ENCODE assay signal across 1 cellular context in genomic region chr10:84523509-84523908, GRCh38.
TF ChIP-seq lines count a peak whose summit lies in the region.

No MANE protein-coding gene starts in this region.

TF ChIP-seq in HepG2, 621 proteins besides CTCF, POLR2A, EP300 and RAD21 (continued from another document and continues in another):
- TF ChIP-seq ZNF503 (CRISPR knock-in tag; IDR thresholded peaks at IDR 0.05) (no peak), ZNF784 (CRISPR knock-in tag; IDR thresholded peaks at IDR 0.05; ENCODE audit: borderline replicate concordance) (no peak), TRAFD1 (CRISPR knock-in tag; IDR thresholded peaks at IDR 0.05; ENCODE audit: borderline replicate concordance) (no peak), ZNF460 (CRISPR knock-in tag; IDR thresholded peaks at IDR 0.05; ENCODE audit: borderline replicate concordance) (no peak), ZBTB20 (CRISPR knock-in tag; IDR thresholded peaks at IDR 0.05; ENCODE audit: borderline replicate concordance, low read depth) (0 out of 2 replicates have a peak, but pooled peaks have one; percentile 45), ZBTB10 (CRISPR knock-in tag; IDR thresholded peaks at IDR 0.05; ENCODE audit: borderline replicate concordance) (no peak), TFDP2 (CRISPR knock-in tag; IDR thresholded peaks at IDR 0.05) (no peak), SNAPC5 (CRISPR knock-in tag; IDR thresholded peaks at IDR 0.05; ENCODE audit: borderline replicate concordance) (no peak), SOX5 (CRISPR knock-in tag; IDR thresholded peaks at IDR 0.05; ENCODE audit: borderline replicate concordance) (peak; percentile 46; the same call in 1 of the 2 replicates), CREM (IDR thresholded peaks at IDR 0.05) (peak; percentile 45; the same call in 1 of the 2 replicates), CREM (CRISPR knock-in tag; IDR thresholded peaks at IDR 0.05) (no peak), PHF5A (CRISPR knock-in tag; IDR thresholded peaks at IDR 0.05; ENCODE audit: low read depth, unreplicated experiment) (no peak), GLMP (CRISPR knock-in tag; IDR thresholded peaks at IDR 0.05; ENCODE audit: borderline replicate concordance) (no peak), HHEX (CRISPR knock-in tag; IDR thresholded peaks at IDR 0.05) (no peak), PAWR (CRISPR knock-in tag; IDR thresholded peaks at IDR 0.05; ENCODE audit: borderline replicate concordance) (no peak), XBP1 (CRISPR knock-in tag; IDR thresholded peaks at IDR 0.05) (no peak), ZNF317 (CRISPR knock-in tag; IDR thresholded peaks at IDR 0.05) (no peak), SAFB2 (CRISPR knock-in tag; IDR thresholded peaks at IDR 0.05; ENCODE audit: borderline replicate concordance, low read depth) (no peak), NCOA1 (CRISPR knock-in tag; IDR thresholded peaks at IDR 0.05) (no peak), ZNF30 (CRISPR knock-in tag; IDR thresholded peaks at IDR 0.05) (no peak), MLLT10 (CRISPR knock-in tag; IDR thresholded peaks at IDR 0.05) (no peak), SPEN (CRISPR knock-in tag; IDR thresholded peaks at IDR 0.05; ENCODE audit: low read depth) (no peak), NFYB (CRISPR knock-in tag; IDR thresholded peaks at IDR 0.05) (no peak), PAX8 (CRISPR knock-in tag; IDR thresholded peaks at IDR 0.05; ENCODE audit: borderline replicate concordance) (no peak), POGZ (CRISPR knock-in tag; IDR thresholded peaks at IDR 0.05) (peak; percentile 67; the same call in 1 of the 2 replicates), CCAR2 (optimal IDR thresholded peaks at IDR 0.05; ENCODE audit: low read depth, low read length) (no peak), GLI4 (CRISPR knock-in tag; IDR thresholded peaks at IDR 0.05; ENCODE audit: borderline replicate concordance) (no peak), MED13 (CRISPR knock-in tag; IDR thresholded peaks at IDR 0.05) (no peak), GATA4 (IDR thresholded peaks at IDR 0.05; ENCODE audit: borderline replicate concordance, low read depth) (no peak), ISL2 (CRISPR knock-in tag; IDR thresholded peaks at IDR 0.05) (peak; percentile 38; the same call in 1 of the 2 replicates), NRL (CRISPR knock-in tag; IDR thresholded peaks at IDR 0.05; ENCODE audit: borderline replicate concordance) (no peak), SIN3B (IDR thresholded peaks at IDR 0.05; ENCODE audit: low read length) (no peak), FOXP1 (IDR thresholded peaks at IDR 0.05) (no peak), FOXP1 (CRISPR knock-in tag; IDR thresholded peaks at IDR 0.05) (peak; percentile 48), ZBTB39 (CRISPR knock-in tag; IDR thresholded peaks at IDR 0.05) (no peak), EHMT2 (IDR thresholded peaks at IDR 0.05; ENCODE audit: borderline replicate concordance, low read depth, low read length) (no peak; the same call in 1 of the 2 replicates), SALL1 (CRISPR knock-in tag; IDR thresholded peaks at IDR 0.05) (peak; percentile 83), ZNF335 (CRISPR knock-in tag; IDR thresholded peaks at IDR 0.05) (no peak), GATAD2A (CRISPR knock-in tag; IDR thresholded peaks at IDR 0.05) (peak; percentile 76), MXI1 (IDR thresholded peaks at IDR 0.05; ENCODE audit: borderline replicate concordance, low read depth, low read length) (no peak), TOPORS (CRISPR knock-in tag; IDR thresholded peaks at IDR 0.05) (no peak), RORA (CRISPR knock-in tag; IDR thresholded peaks at IDR 0.05) (no peak), ONECUT2 (CRISPR knock-in tag; IDR thresholded peaks at IDR 0.05) (no peak), LCORL (IDR thresholded peaks at IDR 0.05) (peak; percentile 24; the same call in 1 of the 2 replicates), LCORL (CRISPR knock-in tag; IDR thresholded peaks at IDR 0.05) (0 out of 2 replicates have a peak, but pooled peaks have one; percentile 21), DMTF1 (CRISPR knock-in tag; IDR thresholded peaks at IDR 0.05) (no peak), HDAC6 (IDR thresholded peaks at IDR 0.05; ENCODE audit: low read depth, low read length) (no peak), BCL3 (CRISPR knock-in tag; IDR thresholded peaks at IDR 0.05) (no peak), TBX2 (CRISPR knock-in tag; IDR thresholded peaks at IDR 0.05; ENCODE audit: borderline replicate concordance) (peak; percentile 26; the same call in 1 of the 2 replicates), ZNF740 (CRISPR knock-in tag; IDR thresholded peaks at IDR 0.05) (no peak), RXRA (CRISPR knock-in tag; IDR thresholded peaks at IDR 0.05) (no peak)
